ENCODE assay signal across 25 cellular contexts in genomic region chr22:43288378-43288777, GRCh38. TPM values are rescaled to one million over a fixed set of nuclear protein-coding genes. Genes with fewer than 3 reads are reported as not detected.
"Had no signal": no experiment of that assay in that cellular context is flagged by ENCODE, and none has a peak within 500 bp of the region (broad histone marks: within the 10 kb centered on the region; RNA-seq: fewer than 3 reads in every experiment).

No MANE protein-coding gene starts in this region.

- H3K36me3 Mint-ChIP-seq: activated CD8-positive, alpha-beta memory T cell treated with anti-CD3 and anti-CD28 coated beads, Interleukin-2, amount 10 ng/mL, durations not matched to agents 7 days and 5 days; mesothelial cell of epicardium; naive thymus-derived CD8-positive, alpha-beta T cell; stimulated activated memory B cell treated with anti-CD40 and anti-IgM and Interleukin-4, amounts not matched to agents 10 μg/mL and 1 μg/mL and 100 μg/mL, for 72 hours; T-cell had no signal

- DNase-seq: activated CD4-positive, alpha-beta T cell treated with anti-CD3 and anti-CD28 coated beads, Interleukin-2, amount 10 ng/mL, durations not matched to agents 7 days and 5 days; activated CD4-positive, CD25-positive, alpha-beta regulatory T cell treated with anti-CD3 and anti-CD28 coated beads, Interleukin-2, amount 50 U/mL, for 72 hours; activated CD8-positive, alpha-beta T cell treated with anti-CD3 and anti-CD28 coated beads for 36 hours; activated effector memory CD4-positive, alpha-beta T cell treated with anti-CD3 and anti-CD28 coated beads, Interleukin-2, amount 50 U/mL, for 16 hours; activated naive CD4-positive, alpha-beta T cell treated with anti-CD3 and anti-CD28 coated beads, Interleukin-2, amount 50 U/mL, for 16 hours; activated T-cell treated with anti-CD3 and anti-CD28 coated beads for 4 hours; amniotic stem cell; foreskin fibroblast; left lung; naive thymus-derived CD8-positive, alpha-beta T cell; nucleus accumbens; right lobe of liver; small intestine; stimulated activated CD4-positive, alpha-beta T cell treated with anti-CD3 and anti-CD28 coated beads, Interleukin-2, amount 100 ng/mL, for 24 hours; T-cell; transverse colon had no signal

- ATAC-seq: activated CD8-positive, alpha-beta T cell treated with anti-CD3 and anti-CD28 coated beads for 36 hours; naive thymus-derived CD8-positive, alpha-beta T cell; right lobe of liver; stimulated activated memory B cell treated with anti-CD40 and anti-IgM and Interleukin-4, amounts not matched to agents 10 μg/mL and 1 μg/mL and 100 μg/mL, for 72 hours had no signal

- H3K27me3 ChIP-seq: breast epithelium, left lung, right lobe of liver, transverse colon had no signal

- H3K4me3 ChIP-seq: left lung, right lobe of liver, transverse colon had no signal

- H3K9me3 ChIP-seq: breast epithelium, left lung, right lobe of liver, transverse colon had no signal

- H3K27ac ChIP-seq: coronary artery, epithelial cell of prostate, right lobe of liver, VCaP had no signal

- H3K4me1 ChIP-seq: right lobe of liver had no signal

- H3K27ac Mint-ChIP-seq: activated CD8-positive, alpha-beta T cell treated with anti-CD3 and anti-CD28 coated beads for 36 hours; mesothelial cell of epicardium; stimulated activated memory B cell treated with anti-CD40 and anti-IgM and Interleukin-4, amounts not matched to agents 10 μg/mL and 1 μg/mL and 100 μg/mL, for 72 hours; T-cell; T-helper 2 cell treated with Interferon-gamma antibody and Interleukin-4, amounts not matched to agents 5 μg/mL and 100 μg/mL, for 36 hours had no signal

- H3K4me3 Mint-ChIP-seq: activated CD4-positive, alpha-beta T cell treated with anti-CD3 and anti-CD28 coated beads, Interleukin-2, amount 10 ng/mL, durations not matched to agents 7 days and 5 days; activated CD8-positive, alpha-beta memory T cell treated with anti-CD3 and anti-CD28 coated beads, Interleukin-2, amount 10 ng/mL, durations not matched to agents 7 days and 5 days; activated CD8-positive, alpha-beta T cell treated with anti-CD3 and anti-CD28 coated beads for 36 hours; mesothelial cell of epicardium; stimulated activated memory B cell treated with anti-CD40 and anti-IgM and Interleukin-4, amounts not matched to agents 10 μg/mL and 1 μg/mL and 100 μg/mL, for 72 hours; T-cell; T-helper 2 cell treated with Interferon-gamma antibody and Interleukin-4, amounts not matched to agents 5 μg/mL and 100 μg/mL, for 36 hours had no signal

- H3K36me3 ChIP-seq: breast epithelium, left lung, right lobe of liver, transverse colon had no signal

- H3K27me3 Mint-ChIP-seq: activated CD4-positive, alpha-beta T cell treated with anti-CD3 and anti-CD28 coated beads, Interleukin-2, amount 10 ng/mL, durations not matched to agents 7 days and 5 days; activated CD8-positive, alpha-beta memory T cell treated with anti-CD3 and anti-CD28 coated beads, Interleukin-2, amount 10 ng/mL, durations not matched to agents 7 days and 5 days; activated CD8-positive, alpha-beta T cell treated with anti-CD3 and anti-CD28 coated beads for 36 hours had no signal

- H3K9me3 Mint-ChIP-seq: activated CD4-positive, alpha-beta T cell treated with anti-CD3 and anti-CD28 coated beads, Interleukin-2, amount 10 ng/mL, durations not matched to agents 7 days and 5 days; activated CD8-positive, alpha-beta T cell treated with anti-CD3 and anti-CD28 coated beads for 36 hours; mesothelial cell of epicardium; naive thymus-derived CD8-positive, alpha-beta T cell; stimulated activated memory B cell treated with anti-CD40 and anti-IgM and Interleukin-4, amounts not matched to agents 10 μg/mL and 1 μg/mL and 100 μg/mL, for 72 hours; T-cell; T-helper 2 cell treated with Interferon-gamma antibody and Interleukin-4, amounts not matched to agents 5 μg/mL and 100 μg/mL, for 36 hours had no signal

RNA-seq across cellular contexts. Expression of gene SCUBE1, which starts 54.8 kb away (rescaled TPM):
- total RNA-seq: activated CD4-positive, alpha-beta T cell treated with anti-CD3 and anti-CD28 coated beads, Interleukin-2, amount 10 ng/mL, durations not matched to agents 7 days and 5 days; naive thymus-derived CD8-positive, alpha-beta T cell had no signal
- polyA plus RNA-seq: fibroblast of lung; naive thymus-derived CD8-positive, alpha-beta T cell had no signal
